In genomic region chr7:43926193-43927043, GRCh38 we compare ENCODE assay signal across 8 cellular contexts. TPM values are rescaled to one million over a fixed set of nuclear protein-coding genes. Genes with fewer than 3 reads are reported as not detected.
DNase-seq lines count a peak whose midpoint lies in the region; ATAC-seq and TF ChIP-seq lines count a peak whose summit lies in the region.

TSS of gene UBE2D4 (plus strand) at chr7:43926436. CDS start at chr7:43926533, 97 bp downstream.

- H3K27me3 ChIP-seq in kidney epithelial cell (ENCODE audit: control insufficient read depth, insufficient read depth, low read length), result no peaks in the 10 kb centered on the region

- no peaks in the 10 kb centered on the region for H3K36me3 ChIP-seq in kidney epithelial cell (ENCODE audit: control insufficient read depth, insufficient read depth, low read length)

- ATAC-seq in GM19023 (IDR thresholded peaks at IDR 0.05; ENCODE audit: unreplicated experiment), result peak; percentile 93
- peak; percentile 92 for ATAC-seq in HG03175 (IDR thresholded peaks at IDR 0.05; ENCODE audit: unreplicated experiment)

- DNase-seq in AML-193 (lab: John Stamatoyannopoulos, UW), result peak; percentile 63 to 67
- peak; percentile 88 for DNase-seq in NCI-H345 (lab: John Stamatoyannopoulos, UW)
- peak; percentile 91 for DNase-seq in activated CD4-positive, CD25-positive, alpha-beta regulatory T cell treated with anti-CD3 and anti-CD28 coated beads, Interleukin-2, amount 50 U/mL, for 72 hours
- peak; percentile 87 for DNase-seq in cerebellar cortex (ENCODE audit: low spot score)
- DNase-seq in kidney epithelial cell (ENCODE audit: low read depth), result no peak
- peak; percentile 81 to 87 for DNase-seq in stimulated activated CD4-positive, alpha-beta T cell treated with anti-CD3 and anti-CD28 coated beads, Interleukin-15, amount 100 ng/mL, for 48 hours (ENCODE audit: low read depth in 2 of 2)

- peak within 1 kb of the TSS; percentile 61 for H3K4me3 ChIP-seq in kidney epithelial cell (ENCODE audit: low read depth, low read length)

- TF ChIP-seq CTCF in kidney epithelial cell (IDR thresholded peaks at IDR 0.05; ENCODE audit: insufficient read depth, low read length, poor library complexity, severe bottlenecking), result no peak

RNA-seq across cellular contexts. Expression of gene UBE2D4, which starts in this region (rescaled TPM):
- 27.4 and 34.0 TPM in 2 replicates for total RNA-seq in kidney epithelial cell
